In the genomic region with DNA sequence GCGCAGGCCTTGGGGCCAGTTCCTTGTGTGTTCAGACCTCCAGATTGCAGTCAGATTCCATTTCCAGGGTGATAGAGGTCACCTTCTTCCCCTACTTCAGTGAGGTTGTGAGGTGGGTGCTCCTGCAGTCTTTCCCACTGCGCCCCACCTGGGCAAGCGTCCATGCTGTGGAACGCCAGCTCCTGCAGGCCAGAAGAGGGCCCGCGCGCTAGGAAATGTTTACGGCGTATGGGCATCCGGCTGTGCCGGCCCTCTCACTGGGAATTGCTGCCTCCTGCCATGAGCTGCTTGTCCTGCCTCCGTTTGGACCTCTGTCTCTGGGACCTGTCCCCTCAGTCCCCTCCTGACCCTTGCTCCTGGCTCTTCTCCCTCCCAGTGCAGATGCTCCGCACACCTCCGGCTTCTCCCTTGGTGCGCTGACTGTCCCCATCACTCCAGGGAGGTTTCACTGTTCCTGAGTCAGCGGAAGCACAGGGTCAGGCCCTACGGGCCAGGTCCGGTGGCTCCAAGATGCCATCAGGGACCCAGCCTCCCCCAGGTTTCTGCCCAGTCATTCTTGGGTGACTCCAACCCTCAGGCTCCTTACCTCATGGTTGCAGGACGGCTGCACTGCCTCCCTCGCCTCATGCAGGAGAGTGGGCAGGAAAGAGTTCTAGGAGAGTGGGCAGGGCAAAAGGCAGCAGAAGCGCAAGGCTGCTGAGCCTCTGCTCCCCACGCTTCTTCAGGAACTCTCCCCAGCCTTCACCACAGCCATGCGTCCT, we compare ENCODE assay signal across 15 cellular contexts. TPM values are rescaled to one million over a fixed set of nuclear protein-coding genes. Genes with fewer than 3 reads are reported as not detected.
DNase-seq lines count a peak whose midpoint lies in the region; ATAC-seq, FAIRE-seq and TF ChIP-seq lines count a peak whose summit lies in the region.
"Had no signal": no experiment of that assay in that cellular context is flagged by ENCODE, and none has a peak within 500 bp of the region (broad histone marks: within the 10 kb centered on the region; RNA-seq: fewer than 3 reads in every experiment).

No MANE protein-coding gene starts in this region.

- no peak overlapping the region for H2AFZ ChIP-seq in GM23338
- no peak overlapping the region for H2AFZ ChIP-seq in astrocyte (ENCODE audit: low read depth, low read length)
- no peak overlapping the region for H2AFZ ChIP-seq in smooth muscle cell (ENCODE audit: low read depth)

- H3K9ac ChIP-seq in astrocyte (ENCODE audit: low read length) (peak overlapping the region; percentile 10), smooth muscle cell (ENCODE audit: low read depth) (no peak overlapping the region)

- no peak for FAIRE-seq in astrocyte (lab: Jason Lieb, UNC)

- H3K27me3 ChIP-seq in GM23338 (ENCODE audit: insufficient read depth) (no peaks in the 10 kb centered on the region), astrocyte (ENCODE audit: insufficient read depth, low read length) (no peaks in the 10 kb centered on the region), smooth muscle cell (ENCODE audit: low read depth) (no peaks in the 10 kb centered on the region)
- H3K27me3 ChIP-seq: BE2C, Peyer's patch had no signal

- H3K9me3 ChIP-seq in astrocyte (ENCODE audit: insufficient read depth, low read depth, low read length) (no peaks in the 10 kb centered on the region), smooth muscle cell (replicated peaks; ENCODE audit: low read depth) (no peaks in the 10 kb centered on the region)
- H3K9me3 ChIP-seq: BE2C, Peyer's patch had no signal

- WGBS in smooth muscle cell (ENCODE audit: low lambda C conversion rate) = 87% methylated on average over 23 of the region's 23 CpGs

- H3K4me1 ChIP-seq in GM23338 (ENCODE audit: insufficient read depth) = no peaks in the 10 kb centered on the region
- H3K4me1 ChIP-seq in astrocyte (ENCODE audit: insufficient read depth, low read length) = peaks cover 10% of the 10 kb centered on the region
- H3K4me1 ChIP-seq in smooth muscle cell (ENCODE audit: low read depth) = no peaks in the 10 kb centered on the region
- H3K4me1 ChIP-seq: BE2C had no signal

- H4K20me1 ChIP-seq in GM23338 (replicated peaks; ENCODE audit: insufficient read depth) (peaks cover 6% of the 10 kb centered on the region), astrocyte (ENCODE audit: insufficient read depth, low read length) (peaks cover 55% of the 10 kb centered on the region), smooth muscle cell (ENCODE audit: low read depth) (peaks cover 33% of the 10 kb centered on the region)

- H3K27ac ChIP-seq in GM23338 (ENCODE audit: low read depth) = 0 out of 2 replicates have a peak overlapping the region, but pooled peaks have one; percentile 69
- H3K27ac ChIP-seq in astrocyte (ENCODE audit: low read depth, low read length) = no peak overlapping the region
- H3K27ac ChIP-seq in smooth muscle cell (ENCODE audit: low read depth) = peak overlapping the region; percentile 86
- no peak overlapping the region for H3K27ac ChIP-seq in coronary artery
- H3K27ac ChIP-seq: Peyer's patch had no signal

- H3K4me2 ChIP-seq in GM23338 = no peak overlapping the region
- H3K4me2 ChIP-seq in astrocyte (ENCODE audit: low read length) = no peak overlapping the region
- H3K4me2 ChIP-seq in smooth muscle cell = peak overlapping the region; percentile 35

- H3K27ac Mint-ChIP-seq in GM23338 (no peak overlapping the region; the same call in 1 of the 2 replicates), astrocyte (ENCODE audit: unreplicated experiment) (no peak overlapping the region)

- peaks cover 43% of the 10 kb centered on the region for H3K36me3 ChIP-seq in GM23338 (ENCODE audit: insufficient read depth)
- H3K36me3 ChIP-seq in astrocyte (ENCODE audit: insufficient read depth, low read length) = peaks cover 39% of the 10 kb centered on the region
- peaks cover 8% of the 10 kb centered on the region for H3K36me3 ChIP-seq in smooth muscle cell (ENCODE audit: low read depth)

- H3K4me3 ChIP-seq in GM23338 (no peak overlapping the region), astrocyte (ENCODE audit: insufficient read depth, low read depth, low read length) (no peak overlapping the region), smooth muscle cell (no peak overlapping the region), coronary artery (no peak overlapping the region)
- H3K4me3 ChIP-seq: Peyer's patch had no signal

- no peaks in the 10 kb centered on the region; the same call in 2 of the 3 replicates for H3K4me1 Mint-ChIP-seq in GM23338
- peaks cover 12% of the 10 kb centered on the region for H3K4me1 Mint-ChIP-seq in astrocyte (ENCODE audit: low read depth, unreplicated experiment)
- H3K4me1 Mint-ChIP-seq: CD8-positive, alpha-beta memory T cell had no signal

- no peak overlapping the region for H3K4me3 Mint-ChIP-seq in GM23338
- H3K4me3 Mint-ChIP-seq in astrocyte (ENCODE audit: unreplicated experiment) = no peak overlapping the region
- H3K4me3 Mint-ChIP-seq: CD8-positive, alpha-beta memory T cell had no signal

- H3K9me3 Mint-ChIP-seq in GM23338 (no peaks in the 10 kb centered on the region), astrocyte (ENCODE audit: unreplicated experiment) (no peaks in the 10 kb centered on the region)
- H3K9me3 Mint-ChIP-seq: CD8-positive, alpha-beta memory T cell had no signal

- H3K27me3 Mint-ChIP-seq in GM23338 (ENCODE audit: insufficient read depth, low read depth, poor library complexity) (peaks cover 18% of the 10 kb centered on the region), astrocyte (ENCODE audit: low read depth, unreplicated experiment) (no peaks in the 10 kb centered on the region)

- H3K36me3 Mint-ChIP-seq in GM23338 (ENCODE audit: low read depth) (peaks cover 97% of the 10 kb centered on the region), astrocyte (ENCODE audit: low read depth, unreplicated experiment) (peaks cover 24% of the 10 kb centered on the region)

- TF ChIP-seq CTCF in GM23338 (conservative IDR thresholded peaks at IDR 0.05; ENCODE audit: low read depth in 2 of 2) = no peak
- TF ChIP-seq CTCF in astrocyte (IDR thresholded peaks at IDR 0.05; ENCODE audit: insufficient read depth, low read depth, low read length) = no peak
- no peak for TF ChIP-seq CTCF in smooth muscle cell (IDR thresholded peaks at IDR 0.05; ENCODE audit: borderline replicate concordance, insufficient read depth, poor library complexity, severe bottlenecking)
- no peak for TF ChIP-seq CTCF in coronary artery (IDR thresholded peaks at IDR 0.05)

- H3K9me2 ChIP-seq in GM23338 (ENCODE audit: insufficient read depth) = no peaks in the 10 kb centered on the region

- no peak for ATAC-seq in GM23338
- no peak for ATAC-seq in GM21381 (IDR thresholded peaks at IDR 0.05; ENCODE audit: unreplicated experiment)
- no peak for ATAC-seq in GM21786 (IDR thresholded peaks at IDR 0.05; ENCODE audit: unreplicated experiment)
- ATAC-seq: SK-N-SH treated with all-trans-retinoic acid at 6 μM for 48 hours had no signal

- H3F3A ChIP-seq in GM23338 (replicated peaks; ENCODE audit: low read depth) (peaks cover 30% of the 10 kb centered on the region; the same call in 1 of the 2 replicates), smooth muscle cell (ENCODE audit: low read depth) (no peaks in the 10 kb centered on the region)

- DNase-seq in GM23338 (ENCODE audit: low spot score) = no peak
- no peak for DNase-seq in astrocyte (ENCODE audit: low read depth)
- peak; percentile 56 for DNase-seq in kidney glomerular epithelial cell (lab: John Stamatoyannopoulos, UW)
- DNase-seq in smooth muscle cell (lab: John Stamatoyannopoulos, UW; ENCODE audit: unreplicated experiment) = no peak
- no peak for DNase-seq in coronary artery (ENCODE audit: low spot score)
- DNase-seq: BE2C; CD8-positive, alpha-beta memory T cell; NCI-H1092 treated with DMSO at 0.1 percent for 48 hours; NCI-H1694; NCI-H774; SHP77 had no signal

- peaks cover 4% of the 10 kb centered on the region; the same call in 1 of the 2 replicates for H3K79me2 ChIP-seq in GM23338 (replicated peaks; ENCODE audit: insufficient read depth)
- peaks cover 12% of the 10 kb centered on the region for H3K79me2 ChIP-seq in astrocyte (ENCODE audit: insufficient read depth, low read length)
- H3K79me2 ChIP-seq in smooth muscle cell (ENCODE audit: low read depth) = no peaks in the 10 kb centered on the region

TF ChIP-seq in GM23338, 12 proteins besides CTCF, POLR2A, EP300 and RAD21:
- TF ChIP-seq STAT1 (IDR thresholded peaks at IDR 0.05; ENCODE audit: unreplicated experiment) = no peak
- TF ChIP-seq CREB1 (CRISPR knock-in tag; IDR thresholded peaks at IDR 0.05; ENCODE audit: low read depth) = no peak
- TF ChIP-seq, protein P1, sequence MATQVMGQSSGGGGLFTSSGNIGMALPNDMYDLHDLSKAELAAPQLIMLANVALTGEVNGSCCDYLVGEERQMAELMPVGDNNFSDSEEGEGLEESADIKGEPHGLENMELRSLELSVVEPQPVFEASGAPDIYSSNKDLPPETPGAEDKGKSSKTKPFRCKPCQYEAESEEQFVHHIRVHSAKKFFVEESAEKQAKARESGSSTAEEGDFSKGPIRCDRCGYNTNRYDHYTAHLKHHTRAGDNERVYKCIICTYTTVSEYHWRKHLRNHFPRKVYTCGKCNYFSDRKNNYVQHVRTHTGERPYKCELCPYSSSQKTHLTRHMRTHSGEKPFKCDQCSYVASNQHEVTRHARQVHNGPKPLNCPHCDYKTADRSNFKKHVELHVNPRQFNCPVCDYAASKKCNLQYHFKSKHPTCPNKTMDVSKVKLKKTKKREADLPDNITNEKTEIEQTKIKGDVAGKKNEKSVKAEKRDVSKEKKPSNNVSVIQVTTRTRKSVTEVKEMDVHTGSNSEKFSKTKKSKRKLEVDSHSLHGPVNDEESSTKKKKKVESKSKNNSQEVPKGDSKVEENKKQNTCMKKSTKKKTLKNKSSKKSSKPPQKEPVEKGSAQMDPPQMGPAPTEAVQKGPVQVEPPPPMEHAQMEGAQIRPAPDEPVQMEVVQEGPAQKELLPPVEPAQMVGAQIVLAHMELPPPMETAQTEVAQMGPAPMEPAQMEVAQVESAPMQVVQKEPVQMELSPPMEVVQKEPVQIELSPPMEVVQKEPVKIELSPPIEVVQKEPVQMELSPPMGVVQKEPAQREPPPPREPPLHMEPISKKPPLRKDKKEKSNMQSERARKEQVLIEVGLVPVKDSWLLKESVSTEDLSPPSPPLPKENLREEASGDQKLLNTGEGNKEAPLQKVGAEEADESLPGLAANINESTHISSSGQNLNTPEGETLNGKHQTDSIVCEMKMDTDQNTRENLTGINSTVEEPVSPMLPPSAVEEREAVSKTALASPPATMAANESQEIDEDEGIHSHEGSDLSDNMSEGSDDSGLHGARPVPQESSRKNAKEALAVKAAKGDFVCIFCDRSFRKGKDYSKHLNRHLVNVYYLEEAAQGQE (IDR thresholded peaks at IDR 0.05; ENCODE audit: unreplicated experiment) = no peak
- TF ChIP-seq ZNF114 (CRISPR knock-in tag; IDR thresholded peaks at IDR 0.05) = no peak
- TF ChIP-seq JUNB (IDR thresholded peaks at IDR 0.05; ENCODE audit: unreplicated experiment) = no peak
- TF ChIP-seq EZH2phosphoT487 (IDR thresholded peaks at IDR 0.05; ENCODE audit: unreplicated experiment) = no peak

RNA-seq across cellular contexts. Expression of gene SMARCA4, which starts 56.6 kb away (rescaled TPM):
- 252 and 336 TPM in 2 replicates for total RNA-seq in GM23338 (2014; rRNA removed; shearing (Covaris generic))
- polyA plus RNA-seq in GM23338 (2016; fragmentation: Nextera tagmentation; extraction: Ambion mirVana) (175 and 177 TPM in 2 replicates), smooth muscle cell (100 and 120 TPM in 2 replicates)
- total RNA-seq in astrocyte (137 and 159 TPM in 2 replicates), smooth muscle cell (39.0 and 59.6 TPM in 2 replicates)

Comparison
In these comparisons a context has a peak if more than half of its experiments do, and no peak if none do; other contexts are left out.
1. H3K27ac ChIP-seq: peak in GM23338 (single experiment) and smooth muscle cell (single experiment); none in astrocyte (single experiment) and coronary artery (0 of 2).